Comparison of ENCODE assay signal across 7 cellular contexts in genomic region chr1:244740027-244740615, GRCh38.
DNase-seq lines count a peak whose midpoint lies in the region; ATAC-seq and TF ChIP-seq lines count a peak whose summit lies in the region.
"Not testable (repeated sequence)": the region's sequence is repeated elsewhere in the genome, so short reads cannot be mapped to it uniquely, and the experiment has no call there.

No MANE protein-coding gene starts in this region.

- H3K27ac ChIP-seq in GM23248 = not testable (repeated sequence)
- peak overlapping the region; percentile 71 for H3K27ac ChIP-seq in RWPE1

- H3K27me3 ChIP-seq in GM23248 (replicated peaks; ENCODE audit: insufficient read depth) = not testable (repeated sequence)

- POLR2A ChIA-PET in RWPE1 (lab: Yijun Ruan, JAX; ENCODE audit: low non-redundant PET) = not testable (repeated sequence)

- not testable (repeated sequence) for H2AFZ ChIP-seq in GM23248

- H3K4me2 ChIP-seq in GM23248 (ENCODE audit: unreplicated experiment) = not testable (repeated sequence)

- CTCF ChIA-PET in RWPE1 (lab: Yijun Ruan, JAX) = interaction anchor here (0.6 to 1.3 kb wide), 2 partner anchors 10 to 1995 kb away, joined by 3 read pairs; no protein-coding TSS in a partner anchor

- H3F3A ChIP-seq in GM23248 (ENCODE audit: insufficient read depth) = not testable (repeated sequence)

- H3K36me3 ChIP-seq in GM23248 (ENCODE audit: low read depth) = not testable (repeated sequence)

- H3K4me1 Mint-ChIP-seq in nephron = not testable (repeated sequence)
- peaks cover 9 to 20% of the 10 kb centered on the region in 2 donors for H3K4me1 Mint-ChIP-seq in stimulated activated naive B cell treated with anti-CD40 and anti-IgM and Interleukin-4, amounts not matched to agents 10 μg/mL and 1 μg/mL and 100 μg/mL, for 72 hours

- H3K4me1 ChIP-seq in GM23248 (ENCODE audit: insufficient read depth) = not testable (repeated sequence)

- not testable (repeated sequence) for H3K36me3 Mint-ChIP-seq in nephron (ENCODE audit: low read depth)
- peaks cover 5 to 11% of the 10 kb centered on the region in 2 donors for H3K36me3 Mint-ChIP-seq in stimulated activated naive B cell treated with anti-CD40 and anti-IgM and Interleukin-4, amounts not matched to agents 10 μg/mL and 1 μg/mL and 100 μg/mL, for 72 hours

- not testable (repeated sequence) for H3K9me3 ChIP-seq in GM23248 (ENCODE audit: low read depth)

- TF ChIP-seq CTCF in RWPE1 (conservative IDR thresholded peaks at IDR 0.05; ENCODE audit: low read depth); fibroblast of mammary gland (conservative IDR thresholded peaks at IDR 0.05; ENCODE audit: control insufficient read depth, insufficient read depth, low read depth, low read length); nephron (IDR thresholded peaks at IDR 0.05; ENCODE audit: unreplicated experiment in 3 of 3): not testable (repeated sequence)

- in situ Hi-C loops in GM23248 (cut with MboI) = not testable (repeated sequence)

- 74 to 79% methylated on average over 17 to 19 of the region's 20 CpGs for WGBS in GM23248 (ENCODE audit: low coverage in 1 of 2, low lambda C conversion rate in 2 of 2, missing lambda C conversion rate in 2 of 2), 2 experiments

- ATAC-seq in stimulated activated naive B cell treated with anti-CD40 and anti-IgM and Interleukin-4, amounts not matched to agents 10 μg/mL and 1 μg/mL and 100 μg/mL, for 72 hours (replicated peaks) = not testable (repeated sequence)

- H3K27me3 Mint-ChIP-seq in nephron (ENCODE audit: low read depth); stimulated activated naive B cell treated with anti-CD40 and anti-IgM and Interleukin-4, amounts not matched to agents 10 μg/mL and 1 μg/mL and 100 μg/mL, for 72 hours: not testable (repeated sequence)

- H3K9me2 ChIP-seq in GM23248 (ENCODE audit: insufficient read depth) = not testable (repeated sequence)

- H4K20me1 ChIP-seq in GM23248 (ENCODE audit: insufficient read depth) = not testable (repeated sequence)

- not testable (repeated sequence) for H3K4me3 Mint-ChIP-seq in nephron; stimulated activated naive B cell treated with anti-CD40 and anti-IgM and Interleukin-4, amounts not matched to agents 10 μg/mL and 1 μg/mL and 100 μg/mL, for 72 hours

- not testable (repeated sequence) for H3K4me3 ChIP-seq in GM23248; fibroblast of mammary gland (ENCODE audit: control insufficient read depth, low read depth, low read length)

- peak; percentile 62 for DNase-seq in GM23248
- DNase-seq in LoVo (ENCODE audit: low spot score) = peak; percentile 41
- DNase-seq in RWPE1 (ENCODE audit: low spot score) = peak; percentile 69
- DNase-seq in amniotic epithelial cell (ENCODE audit: low read depth) = peak; percentile 53
- peak; percentile 46 for DNase-seq in fibroblast of mammary gland (ENCODE audit: low read depth)
- not testable (repeated sequence) for DNase-seq in stimulated activated naive B cell treated with anti-CD40 and anti-IgM and Interleukin-4, amounts not matched to agents 10 μg/mL and 1 μg/mL and 100 μg/mL, for 72 hours

- peak overlapping the region; percentile 19 to 63 (median 31) for H3K27ac Mint-ChIP-seq in nephron
- peak overlapping the region; percentile 39 for H3K27ac Mint-ChIP-seq in stimulated activated naive B cell treated with anti-CD40 and anti-IgM and Interleukin-4, amounts not matched to agents 10 μg/mL and 1 μg/mL and 100 μg/mL, for 72 hours

- not testable (repeated sequence) for H3K9ac ChIP-seq in GM23248

- not testable (repeated sequence) for H3K79me2 ChIP-seq in GM23248 (ENCODE audit: insufficient read depth)

- not testable (repeated sequence) for H3K9me3 Mint-ChIP-seq in nephron; stimulated activated naive B cell treated with anti-CD40 and anti-IgM and Interleukin-4, amounts not matched to agents 10 μg/mL and 1 μg/mL and 100 μg/mL, for 72 hours
